32 cellular contexts compared by ENCODE assay signal in the genomic region with DNA sequence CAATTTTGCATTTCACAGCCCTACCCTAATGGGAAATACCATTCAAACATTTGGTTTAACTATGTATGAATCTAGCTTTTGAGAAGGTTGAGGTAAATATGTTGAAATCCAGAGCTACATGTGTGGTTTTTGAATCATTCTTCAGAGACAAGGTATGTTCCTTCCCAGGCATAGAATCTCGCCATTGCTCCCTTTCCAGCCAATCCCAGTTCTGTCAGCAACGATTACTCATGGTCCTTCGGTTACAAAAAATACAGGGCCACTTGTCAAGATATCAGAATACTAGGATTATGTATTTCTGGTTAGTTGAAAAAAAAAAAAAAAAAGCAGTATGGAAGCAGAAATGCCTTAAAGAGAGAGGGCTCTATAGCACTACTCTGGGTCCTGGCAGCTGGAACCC.
"Had no signal": no experiment of that assay in that cellular context is flagged by ENCODE, and none has a peak within 500 bp of the region (broad histone marks: within the 10 kb centered on the region; RNA-seq: fewer than 3 reads in every experiment).

No MANE protein-coding gene starts in this region.

- H3K36me3 Mint-ChIP-seq: memory B cell; mesothelial cell of epicardium; naive thymus-derived CD4-positive, alpha-beta T cell; neural progenitor cell had no signal

- H3K4me2 ChIP-seq: neural progenitor cell, smooth muscle cell had no signal

- H3K27me3 Mint-ChIP-seq: memory B cell; stimulated activated naive CD8-positive, alpha-beta T cell treated with anti-CD3 and anti-CD28 coated beads, Interleukin-15, amount 100 ng/mL, for 72 hours had no signal

- H3K36me3 ChIP-seq: lower lobe of right lung, neural progenitor cell, pancreas, right lobe of liver, suprapubic skin, transverse colon, upper lobe of right lung, uterus had no signal

- H3K27ac Mint-ChIP-seq: memory B cell; mesothelial cell of epicardium; naive thymus-derived CD4-positive, alpha-beta T cell; nephron; neural progenitor cell; stimulated activated naive CD8-positive, alpha-beta T cell treated with anti-CD3 and anti-CD28 coated beads, Interleukin-15, amount 100 ng/mL, for 72 hours had no signal

- H3K27me3 ChIP-seq: heart right ventricle, neural progenitor cell, pancreas, right lobe of liver, suprapubic skin, transverse colon, upper lobe of right lung, uterus had no signal

- H3K4me3 Mint-ChIP-seq: memory B cell; mesothelial cell of epicardium; naive thymus-derived CD4-positive, alpha-beta T cell; nephron; neural progenitor cell; stimulated activated naive CD8-positive, alpha-beta T cell treated with anti-CD3 and anti-CD28 coated beads, Interleukin-15, amount 100 ng/mL, for 72 hours had no signal

- H3K4me1 Mint-ChIP-seq: memory B cell; stimulated activated naive CD8-positive, alpha-beta T cell treated with anti-CD3 and anti-CD28 coated beads, Interleukin-15, amount 100 ng/mL, for 72 hours had no signal

- H2AFZ ChIP-seq: neural progenitor cell had no signal

- ATAC-seq: esophagus mucosa; heart right ventricle; left ventricle myocardium superior; lower lobe of right lung; naive thymus-derived CD4-positive, alpha-beta T cell; pancreas; right lobe of liver; stimulated activated naive CD8-positive, alpha-beta T cell treated with anti-CD3 and anti-CD28 coated beads, Interleukin-15, amount 100 ng/mL, for 72 hours; upper lobe of right lung had no signal

- H3K9me3 ChIP-seq: heart right ventricle, lower lobe of right lung, pancreas, right lobe of liver, suprapubic skin, transverse colon, upper lobe of right lung, uterus had no signal

- DNase-seq: cerebellar nuclear complex; dorsolateral prefrontal cortex; effector CD4-positive, alpha-beta T cell; foreskin melanocyte; glutamatergic neuron; heart right ventricle; hippocampal formation; islet precursor cell; kidney glomerular epithelial cell; left ventricle myocardium superior; lower lobe of right lung; naive thymus-derived CD4-positive, alpha-beta T cell; nucleus accumbens; pancreas; right lobe of liver; stimulated activated CD4-positive, alpha-beta T cell treated with anti-CD3 and anti-CD28 coated beads, Interleukin-12 subunit alpha, Interleukin-12 subunit beta, amount 100 ng/mL, for 4 hours; stimulated activated CD4-positive, alpha-beta T cell treated with anti-CD3 and anti-CD28 coated beads, Interleukin-1b, Interleukin-23, amount 100 ng/mL, for 48 hours; stimulated activated CD4-positive, alpha-beta T cell treated with anti-CD3 and anti-CD28 coated beads, Interleukin-4, amount 100 ng/mL, for 1 hour; stimulated activated CD8-positive, alpha-beta memory T cell treated with anti-CD3 and anti-CD28 coated beads, Interleukin-4, amount 100 ng/mL, for 48 hours; stimulated activated naive CD4-positive, alpha-beta T cell; stimulated activated naive CD8-positive, alpha-beta T cell treated with anti-CD3 and anti-CD28 coated beads, Interleukin-15, amount 100 ng/mL, for 72 hours; transverse colon; upper lobe of right lung; uterus had no signal

- H3K27ac ChIP-seq: dorsolateral prefrontal cortex, epithelial cell of prostate, heart right ventricle, lower lobe of right lung, neural progenitor cell, pancreas, right lobe of liver, suprapubic skin, transverse colon, upper lobe of right lung, uterus had no signal

- H3K9me3 Mint-ChIP-seq: memory B cell; mesothelial cell of epicardium; naive thymus-derived CD4-positive, alpha-beta T cell; nephron; neural progenitor cell; stimulated activated naive CD8-positive, alpha-beta T cell treated with anti-CD3 and anti-CD28 coated beads, Interleukin-15, amount 100 ng/mL, for 72 hours had no signal

- H3K4me3 ChIP-seq: dorsolateral prefrontal cortex, heart right ventricle, lower lobe of right lung, neural progenitor cell, pancreas, right lobe of liver, smooth muscle cell, suprapubic skin, transverse colon, upper lobe of right lung, uterus had no signal

- H3K4me1 ChIP-seq: neural progenitor cell, pancreas, right lobe of liver, suprapubic skin, uterus had no signal

- H3K9ac ChIP-seq: neural progenitor cell had no signal
